Comparison of ENCODE assay signal across 24 cellular contexts in the genomic region with DNA sequence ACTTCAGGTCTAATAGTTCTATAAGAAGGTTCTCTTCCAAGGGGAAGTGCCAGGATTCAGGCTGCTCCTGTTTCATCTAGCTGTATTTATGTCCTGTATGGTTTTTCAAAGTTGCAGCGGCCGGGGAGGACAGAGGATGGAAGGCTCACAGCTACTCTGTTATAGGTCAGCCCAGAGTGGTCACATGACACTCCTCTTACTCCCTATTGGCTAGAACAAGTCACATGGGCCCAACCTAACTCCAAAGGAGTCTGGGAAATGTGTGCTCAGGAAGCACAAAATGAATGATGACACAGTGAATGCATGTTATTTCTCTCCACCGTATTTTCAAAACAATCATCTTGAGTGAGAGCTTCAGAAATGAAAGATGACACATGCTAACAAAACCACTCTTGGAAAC.
"Had no signal": no experiment of that assay in that cellular context is flagged by ENCODE, and none has a peak within 500 bp of the region (broad histone marks: within the 10 kb centered on the region; RNA-seq: fewer than 3 reads in every experiment).

No MANE protein-coding gene starts in this region.

- H3K4me2 ChIP-seq: SK-N-SH had no signal

- H3K36me3 ChIP-seq: MG63, SJSA1 had no signal

- DNase-seq: Karpas-422, KG1, MG63, NCI-H1105, NCI-H1417, NCI-H1436 treated with DMSO at 0.1 percent for 48 hours, NCI-H1694, NCI-H187 treated with DMSO at 0.1 percent for 48 hours, NCI-H2029 treated with DMSO at 0.1 percent for 48 hours, NCI-H2171 treated with DMSO at 0.1 percent for 48 hours, NCI-H345, NCI-H446 treated with DMSO at 0.1 percent for 48 hours, NCI-H510A treated with DMSO at 0.1 percent for 48 hours, NCI-H526 treated with DMSO at 0.1 percent for 48 hours, NCI-H748 treated with DMSO at 0.1 percent for 48 hours, Right ventricle myocardium superior, RPMI8226, SIG-M5, SK-N-SH, SW 1271, T-cell, T-helper 17 cell had no signal

- H3K27me3 ChIP-seq: MG63, SJSA1 had no signal

- H3K4me3 ChIP-seq: MG63, SJSA1 had no signal

- H3K4me1 ChIP-seq: SJSA1 had no signal

- H3K9me3 ChIP-seq: MG63, SJSA1, SK-N-SH had no signal

- H3K27ac ChIP-seq: SJSA1 had no signal

- H3K9ac ChIP-seq: SK-N-SH had no signal

- ATAC-seq: T-cell, T-helper 17 cell had no signal

- FAIRE-seq: RCC 7860 had no signal
